In the genomic region with DNA sequence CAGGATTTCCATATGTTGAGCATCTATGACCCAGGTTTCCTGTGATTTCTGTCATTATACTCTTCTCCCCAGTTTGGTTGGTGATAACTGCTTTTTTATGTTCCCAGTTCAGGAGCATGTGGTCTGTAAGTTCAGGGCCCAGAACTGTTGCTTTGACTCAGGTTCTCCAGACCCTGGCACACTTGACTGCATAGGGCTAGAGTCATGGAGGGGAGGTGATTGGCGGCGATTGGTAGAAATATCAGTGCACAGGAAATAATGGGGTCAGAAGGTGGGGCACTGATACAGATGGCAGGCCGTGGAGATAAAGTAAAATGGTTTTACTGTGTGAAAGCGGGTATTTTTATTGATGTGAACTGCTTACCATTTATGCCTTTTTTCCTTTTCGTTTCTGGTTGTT, we compare ENCODE assay signal across 1 cellular context.
TF ChIP-seq lines count a peak whose summit lies in the region.

No MANE protein-coding gene starts in this region.

TF ChIP-seq in HepG2, 621 proteins besides CTCF, POLR2A, EP300 and RAD21:
- TF ChIP-seq, protein P1, sequence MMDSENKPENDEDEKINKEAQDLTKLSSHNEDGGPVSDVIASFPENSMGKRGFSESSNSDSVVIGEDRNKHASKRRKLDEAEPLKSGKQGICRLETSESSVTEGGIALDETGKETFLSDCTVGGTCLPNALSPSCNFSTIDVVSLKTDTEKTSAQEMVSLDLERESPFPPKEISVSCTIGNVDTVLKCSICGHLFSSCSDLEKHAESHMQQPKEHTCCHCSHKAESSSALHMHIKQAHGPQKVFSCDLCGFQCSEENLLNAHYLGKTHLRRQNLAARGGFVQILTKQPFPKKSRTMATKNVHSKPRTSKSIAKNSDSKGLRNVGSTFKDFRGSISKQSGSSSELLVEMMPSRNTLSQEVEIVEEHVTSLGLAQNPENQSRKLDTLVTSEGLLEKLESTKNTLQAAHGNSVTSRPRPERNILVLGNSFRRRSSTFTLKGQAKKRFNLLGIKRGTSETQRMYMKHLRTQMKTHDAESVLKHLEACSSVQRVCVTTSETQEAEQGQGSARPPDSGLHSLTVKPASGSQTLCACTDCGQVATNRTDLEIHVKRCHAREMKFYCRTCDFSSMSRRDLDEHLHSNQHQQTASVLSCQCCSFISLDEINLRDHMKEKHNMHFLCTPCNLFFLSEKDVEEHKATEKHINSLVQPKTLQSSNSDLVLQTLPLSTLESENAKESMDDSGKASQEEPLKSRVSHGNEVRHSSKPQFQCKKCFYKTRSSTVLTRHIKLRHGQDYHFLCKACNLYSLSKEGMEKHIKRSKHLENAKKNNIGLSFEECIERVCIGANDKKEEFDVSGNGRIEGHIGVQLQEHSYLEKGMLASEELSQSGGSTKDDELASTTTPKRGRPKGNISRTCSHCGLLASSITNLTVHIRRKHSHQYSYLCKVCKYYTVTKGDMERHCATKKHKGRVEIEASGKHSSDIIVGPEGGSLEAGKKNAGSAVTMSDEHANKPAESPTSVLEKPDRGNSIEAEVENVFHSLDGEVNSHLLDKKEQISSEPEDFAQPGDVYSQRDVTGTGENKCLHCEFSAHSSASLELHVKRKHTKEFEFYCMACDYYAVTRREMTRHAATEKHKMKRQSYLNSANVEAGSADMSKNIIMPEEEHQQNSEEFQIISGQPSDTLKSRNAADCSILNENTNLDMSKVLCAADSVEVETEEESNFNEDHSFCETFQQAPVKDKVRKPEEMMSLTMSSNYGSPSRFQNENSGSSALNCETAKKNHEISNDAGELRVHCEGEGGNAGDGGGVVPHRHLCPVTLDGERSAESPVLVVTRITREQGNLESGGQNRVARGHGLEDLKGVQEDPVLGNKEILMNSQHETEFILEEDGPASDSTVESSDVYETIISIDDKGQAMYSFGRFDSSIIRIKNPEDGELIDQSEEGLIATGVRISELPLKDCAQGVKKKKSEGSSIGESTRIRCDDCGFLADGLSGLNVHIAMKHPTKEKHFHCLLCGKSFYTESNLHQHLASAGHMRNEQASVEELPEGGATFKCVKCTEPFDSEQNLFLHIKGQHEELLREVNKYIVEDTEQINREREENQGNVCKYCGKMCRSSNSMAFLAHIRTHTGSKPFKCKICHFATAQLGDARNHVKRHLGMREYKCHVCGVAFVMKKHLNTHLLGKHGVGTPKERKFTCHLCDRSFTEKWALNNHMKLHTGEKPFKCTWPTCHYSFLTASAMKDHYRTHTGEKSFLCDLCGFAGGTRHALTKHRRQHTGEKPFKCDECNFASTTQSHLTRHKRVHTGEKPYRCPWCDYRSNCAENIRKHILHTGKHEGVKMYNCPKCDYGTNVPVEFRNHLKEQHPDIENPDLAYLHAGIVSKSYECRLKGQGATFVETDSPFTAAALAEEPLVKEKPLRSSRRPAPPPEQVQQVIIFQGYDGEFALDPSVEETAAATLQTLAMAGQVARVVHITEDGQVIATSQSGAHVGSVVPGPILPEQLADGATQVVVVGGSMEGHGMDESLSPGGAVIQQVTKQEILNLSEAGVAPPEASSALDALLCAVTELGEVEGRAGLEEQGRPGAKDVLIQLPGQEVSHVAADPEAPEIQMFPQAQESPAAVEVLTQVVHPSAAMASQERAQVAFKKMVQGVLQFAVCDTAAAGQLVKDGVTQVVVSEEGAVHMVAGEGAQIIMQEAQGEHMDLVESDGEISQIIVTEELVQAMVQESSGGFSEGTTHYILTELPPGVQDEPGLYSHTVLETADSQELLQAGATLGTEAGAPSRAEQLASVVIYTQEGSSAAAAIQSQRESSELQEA (CRISPR knock-in tag; IDR thresholded peaks at IDR 0.05; ENCODE audit: not compliant biosample characterization), result no peak
- peak; percentile 38 for TF ChIP-seq RBM22 (optimal IDR thresholded peaks at IDR 0.05; ENCODE audit: low read length)
- no peak for TF ChIP-seq ARID2 (CRISPR knock-in tag; IDR thresholded peaks at IDR 0.05; ENCODE audit: borderline replicate concordance)
